ENCODE assay signal across 8 cellular contexts in the genomic region with DNA sequence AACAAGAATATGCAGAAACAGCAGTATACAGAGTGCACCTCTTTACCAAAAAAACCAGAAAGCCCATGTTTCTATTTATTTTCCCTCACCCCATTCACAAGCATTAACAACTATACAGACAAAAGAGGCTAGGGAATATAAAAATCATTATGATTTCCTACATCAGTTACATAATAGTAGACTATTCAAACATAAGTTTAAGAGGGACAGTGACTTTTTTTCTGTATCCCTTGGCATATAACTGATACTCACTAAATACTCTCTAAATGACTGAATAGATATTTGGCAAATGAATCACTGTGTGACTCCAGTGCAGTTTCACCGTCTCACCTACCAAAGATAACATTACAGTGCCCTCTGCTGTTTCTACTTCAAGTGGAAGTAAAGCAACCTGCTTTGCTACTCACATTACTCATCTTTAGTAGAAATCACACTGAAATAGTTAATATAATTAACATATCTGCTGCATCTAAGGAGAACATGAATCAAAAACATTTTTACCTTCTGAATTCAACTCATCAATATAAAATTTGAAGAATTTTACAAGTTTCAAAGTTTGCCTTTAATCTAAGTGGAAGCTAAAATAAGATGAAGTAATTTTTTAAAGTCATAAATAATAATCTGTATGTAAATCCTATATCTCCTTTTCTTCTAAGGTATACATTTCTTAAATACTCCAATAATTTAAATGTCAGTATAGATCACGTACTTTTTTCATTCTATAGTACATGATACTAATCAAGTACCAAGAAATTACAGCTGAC.
DNase-seq lines count a peak whose midpoint lies in the region; ATAC-seq lines count a peak whose summit lies in the region.

No MANE protein-coding gene starts in this region.

- peaks cover 12% of the 10 kb centered on the region for H3K36me3 Mint-ChIP-seq in activated CD4-positive, alpha-beta memory T cell treated with anti-CD3 and anti-CD28 coated beads, Interleukin-2, amount 10 ng/mL, durations not matched to agents 7 days and 5 days (ENCODE audit: low read depth)
- H3K36me3 Mint-ChIP-seq in activated T-cell treated with anti-CD3 and anti-CD28 coated beads, Interleukin-2, amount 50 U/mL, for 24 hours (ENCODE audit: low read depth) = peaks cover 21% of the 10 kb centered on the region

- H3K4me1 Mint-ChIP-seq in activated CD4-positive, alpha-beta memory T cell treated with anti-CD3 and anti-CD28 coated beads, Interleukin-2, amount 10 ng/mL, durations not matched to agents 7 days and 5 days = peaks cover 8% of the 10 kb centered on the region
- peaks cover 36% of the 10 kb centered on the region for H3K4me1 Mint-ChIP-seq in activated T-cell treated with anti-CD3 and anti-CD28 coated beads, Interleukin-2, amount 50 U/mL, for 24 hours (ENCODE audit: low read depth)

- CTCF ChIA-PET in activated CD4-positive, alpha-beta memory T cell treated with anti-CD3 and anti-CD28 coated beads, Interleukin-2, amount 10 ng/mL, durations not matched to agents 7 days and 5 days (lab: Charles Lee) = interaction anchor here (0.6 to 2.0 kb wide), 14 partner anchors 13 to 772 kb away, joined by 3 to 7 read pairs (median 4); a partner anchor contains a TSS

- DNase-seq in Daoy (ENCODE audit: low read depth) (peak; percentile 83), NCI-H2227 (lab: John Stamatoyannopoulos, UW; ENCODE audit: unreplicated experiment) (peak; percentile 52), glomerular endothelial cell (ENCODE audit: extremely low read depth, low read depth, low spot score) (peak; percentile 72), renal cortical epithelial cell (ENCODE audit: low read depth) (peak; percentile 94)
- peak; percentile 22 for DNase-seq in activated CD4-positive, alpha-beta memory T cell treated with anti-CD3 and anti-CD28 coated beads, Interleukin-2, amount 10 ng/mL, durations not matched to agents 7 days and 5 days
- no peak for DNase-seq in activated T-cell treated with anti-CD3 and anti-CD28 coated beads, Interleukin-2, amount 50 U/mL, for 24 hours

- ATAC-seq in GM19372 (IDR thresholded peaks at IDR 0.05; ENCODE audit: low read depth, unreplicated experiment) (peak; percentile 93), HG03196 (IDR thresholded peaks at IDR 0.05; ENCODE audit: unreplicated experiment) (peak; percentile 89)

- H3K27ac Mint-ChIP-seq in activated CD4-positive, alpha-beta memory T cell treated with anti-CD3 and anti-CD28 coated beads, Interleukin-2, amount 10 ng/mL, durations not matched to agents 7 days and 5 days = no peak overlapping the region
- H3K27ac Mint-ChIP-seq in activated T-cell treated with anti-CD3 and anti-CD28 coated beads, Interleukin-2, amount 50 U/mL, for 24 hours = no peak overlapping the region

- no peaks in the 10 kb centered on the region for H3K27me3 Mint-ChIP-seq in activated CD4-positive, alpha-beta memory T cell treated with anti-CD3 and anti-CD28 coated beads, Interleukin-2, amount 10 ng/mL, durations not matched to agents 7 days and 5 days
- no peaks in the 10 kb centered on the region for H3K27me3 Mint-ChIP-seq in activated T-cell treated with anti-CD3 and anti-CD28 coated beads, Interleukin-2, amount 50 U/mL, for 24 hours

- POLR2A ChIA-PET in activated CD4-positive, alpha-beta memory T cell treated with anti-CD3 and anti-CD28 coated beads, Interleukin-2, amount 10 ng/mL, durations not matched to agents 7 days and 5 days (lab: Charles Lee) = interaction anchor here (0.8 to 1.4 kb wide), 4 partner anchors 11 to 108 kb away, joined by 3 read pairs; a partner anchor contains a TSS

- H3K9me3 Mint-ChIP-seq in activated CD4-positive, alpha-beta memory T cell treated with anti-CD3 and anti-CD28 coated beads, Interleukin-2, amount 10 ng/mL, durations not matched to agents 7 days and 5 days = no peaks in the 10 kb centered on the region
- no peaks in the 10 kb centered on the region for H3K9me3 Mint-ChIP-seq in activated T-cell treated with anti-CD3 and anti-CD28 coated beads, Interleukin-2, amount 50 U/mL, for 24 hours

- H3K4me3 Mint-ChIP-seq in activated CD4-positive, alpha-beta memory T cell treated with anti-CD3 and anti-CD28 coated beads, Interleukin-2, amount 10 ng/mL, durations not matched to agents 7 days and 5 days = no peak overlapping the region
- H3K4me3 Mint-ChIP-seq in activated T-cell treated with anti-CD3 and anti-CD28 coated beads, Interleukin-2, amount 50 U/mL, for 24 hours = no peak overlapping the region
